ENCODE assay signal across 1 cellular context in genomic region chr1:205326812-205327466, GRCh38.
TF ChIP-seq lines count a peak whose summit lies in the region.

No MANE protein-coding gene starts in this region.

TF ChIP-seq in K562, 482 proteins besides CTCF, POLR2A, EP300 and RAD21 (continued from another document and continues in another):
- no peak for TF ChIP-seq ETS1 (conservative IDR thresholded peaks at IDR 0.05; ENCODE audit: control insufficient read depth, low read depth, low read length)
- peak; percentile 78 for TF ChIP-seq CBFA2T2 (conservative IDR thresholded peaks at IDR 0.05)
- no peak for TF ChIP-seq ZNF398 (CRISPR knock-in tag; IDR thresholded peaks at IDR 0.05)
- no peak for TF ChIP-seq PHB (CRISPR knock-in tag; IDR thresholded peaks at IDR 0.05)
- no peak for TF ChIP-seq ELK1 (CRISPR knock-in tag; IDR thresholded peaks at IDR 0.05)
- TF ChIP-seq, protein P1, sequence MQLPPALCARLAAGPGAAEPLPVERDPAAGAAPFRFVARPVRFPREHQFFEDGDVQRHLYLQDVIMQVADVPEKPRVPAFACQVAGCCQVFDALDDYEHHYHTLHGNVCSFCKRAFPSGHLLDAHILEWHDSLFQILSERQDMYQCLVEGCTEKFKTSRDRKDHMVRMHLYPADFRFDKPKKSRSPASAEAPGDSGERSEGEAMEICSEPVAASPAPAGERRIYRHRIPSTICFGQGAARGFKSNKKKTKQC (CRISPR knock-in tag; IDR thresholded peaks at IDR 0.05): 0 out of 2 replicates have a peak, but pooled peaks have one; percentile 39
- TF ChIP-seq HNRNPUL1 (IDR thresholded peaks at IDR 0.05; ENCODE audit: low read length): no peak
- no peak for TF ChIP-seq ZNF551 (CRISPR knock-in tag; IDR thresholded peaks at IDR 0.05)
- TF ChIP-seq KDM2B (CRISPR knock-in tag; IDR thresholded peaks at IDR 0.05): 0 out of 2 replicates have a peak, but pooled peaks have one; percentile 9
- peak; percentile 46; the same call in 1 of the 2 replicates for TF ChIP-seq SMARCA4 (IDR thresholded peaks at IDR 0.05)
- TF ChIP-seq SMAD4 (CRISPR knock-in tag; conservative IDR thresholded peaks at IDR 0.05): peak; percentile 86
- TF ChIP-seq NELFE (IDR thresholded peaks at IDR 0.05; ENCODE audit: insufficient read depth, insufficient read length): no peak
- TF ChIP-seq HNRNPLL (IDR thresholded peaks at IDR 0.05; ENCODE audit: low read depth, low read length, poor library complexity, severe bottlenecking): no peak
- TF ChIP-seq NR2C1 (IDR thresholded peaks at IDR 0.05): no peak
- TF ChIP-seq NR2C1 (tag; IDR thresholded peaks at IDR 0.05): peak; percentile 58; the same call in 1 of the 2 replicates
- TF ChIP-seq, protein P2, sequence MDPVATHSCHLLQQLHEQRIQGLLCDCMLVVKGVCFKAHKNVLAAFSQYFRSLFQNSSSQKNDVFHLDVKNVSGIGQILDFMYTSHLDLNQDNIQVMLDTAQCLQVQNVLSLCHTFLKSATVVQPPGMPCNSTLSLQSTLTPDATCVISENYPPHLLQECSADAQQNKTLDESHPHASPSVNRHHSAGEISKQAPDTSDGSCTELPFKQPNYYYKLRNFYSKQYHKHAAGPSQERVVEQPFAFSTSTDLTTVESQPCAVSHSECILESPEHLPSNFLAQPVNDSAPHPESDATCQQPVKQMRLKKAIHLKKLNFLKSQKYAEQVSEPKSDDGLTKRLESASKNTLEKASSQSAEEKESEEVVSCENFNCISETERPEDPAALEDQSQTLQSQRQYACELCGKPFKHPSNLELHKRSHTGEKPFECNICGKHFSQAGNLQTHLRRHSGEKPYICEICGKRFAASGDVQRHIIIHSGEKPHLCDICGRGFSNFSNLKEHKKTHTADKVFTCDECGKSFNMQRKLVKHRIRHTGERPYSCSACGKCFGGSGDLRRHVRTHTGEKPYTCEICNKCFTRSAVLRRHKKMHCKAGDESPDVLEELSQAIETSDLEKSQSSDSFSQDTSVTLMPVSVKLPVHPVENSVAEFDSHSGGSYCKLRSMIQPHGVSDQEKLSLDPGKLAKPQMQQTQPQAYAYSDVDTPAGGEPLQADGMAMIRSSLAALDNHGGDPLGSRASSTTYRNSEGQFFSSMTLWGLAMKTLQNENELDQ (CRISPR knock-in tag; IDR thresholded peaks at IDR 0.05; ENCODE audit: borderline replicate concordance): no peak
- TF ChIP-seq MAZ (CRISPR knock-in tag; conservative IDR thresholded peaks at IDR 0.05 in 1 of 2, IDR thresholded peaks at IDR 0.05 in 1 of 2): peak in 1 of 2 experiments; percentile 79; a peak in 2 of 4 replicates
- no peak for TF ChIP-seq EWSR1 (IDR thresholded peaks at IDR 0.05; ENCODE audit: borderline replicate concordance, low read depth, partially characterized antibody)
- no peak for TF ChIP-seq HDAC3 (IDR thresholded peaks at IDR 0.05; ENCODE audit: borderline replicate concordance, partially characterized antibody)
- no peak for TF ChIP-seq SIN3A (IDR thresholded peaks at IDR 0.05; ENCODE audit: borderline replicate concordance in 2 of 2, control insufficient read depth in 1 of 2, low read depth in 2 of 2, low read length in 2 of 2)
- TF ChIP-seq POLR2AphosphoS2 (IDR thresholded peaks at IDR 0.05; ENCODE audit: low read length): no peak
- no peak for TF ChIP-seq CBX2 (IDR thresholded peaks at IDR 0.05; ENCODE audit: insufficient read depth, low read length, poor library complexity, severe bottlenecking)
- TF ChIP-seq SRSF3 (IDR thresholded peaks at IDR 0.05; ENCODE audit: insufficient read depth, low read length): no peak
- TF ChIP-seq HMBOX1 (IDR thresholded peaks at IDR 0.05): no peak
- peak; percentile 88 for TF ChIP-seq KLF16 (IDR thresholded peaks at IDR 0.05)
- TF ChIP-seq XRCC5 (IDR thresholded peaks at IDR 0.05; ENCODE audit: low read depth, low read length): no peak
- no peak for TF ChIP-seq HDAC8 (tag; IDR thresholded peaks at IDR 0.05)
- TF ChIP-seq KLF10 (CRISPR knock-in tag; IDR thresholded peaks at IDR 0.05): no peak
- no peak for TF ChIP-seq ZNF184 (CRISPR knock-in tag; IDR thresholded peaks at IDR 0.05)
- TF ChIP-seq NUFIP1 (IDR thresholded peaks at IDR 0.05; ENCODE audit: partially characterized antibody): no peak
- no peak for TF ChIP-seq ASH1L (IDR thresholded peaks at IDR 0.05; ENCODE audit: borderline replicate concordance, low read depth, partially characterized antibody)
- TF ChIP-seq TAF1 (IDR thresholded peaks at IDR 0.05; ENCODE audit: control insufficient read depth, extremely low read depth, insufficient read depth, low read length, severe bottlenecking): no peak
- no peak; the same call in 1 of the 2 replicates for TF ChIP-seq HDAC2 (IDR thresholded peaks at IDR 0.05)
- no peak for TF ChIP-seq PATZ1 (CRISPR knock-in tag; IDR thresholded peaks at IDR 0.05; ENCODE audit: borderline replicate concordance)
- no peak for TF ChIP-seq HSF4 (CRISPR knock-in tag; IDR thresholded peaks at IDR 0.05; ENCODE audit: borderline replicate concordance)
- TF ChIP-seq RBM15 (IDR thresholded peaks at IDR 0.05; ENCODE audit: insufficient read depth, low read length): no peak
- TF ChIP-seq E2F3 (CRISPR knock-in tag; IDR thresholded peaks at IDR 0.05): no peak
- no peak for TF ChIP-seq BACH1 (tag; IDR thresholded peaks at IDR 0.05)
- TF ChIP-seq, protein P3, sequence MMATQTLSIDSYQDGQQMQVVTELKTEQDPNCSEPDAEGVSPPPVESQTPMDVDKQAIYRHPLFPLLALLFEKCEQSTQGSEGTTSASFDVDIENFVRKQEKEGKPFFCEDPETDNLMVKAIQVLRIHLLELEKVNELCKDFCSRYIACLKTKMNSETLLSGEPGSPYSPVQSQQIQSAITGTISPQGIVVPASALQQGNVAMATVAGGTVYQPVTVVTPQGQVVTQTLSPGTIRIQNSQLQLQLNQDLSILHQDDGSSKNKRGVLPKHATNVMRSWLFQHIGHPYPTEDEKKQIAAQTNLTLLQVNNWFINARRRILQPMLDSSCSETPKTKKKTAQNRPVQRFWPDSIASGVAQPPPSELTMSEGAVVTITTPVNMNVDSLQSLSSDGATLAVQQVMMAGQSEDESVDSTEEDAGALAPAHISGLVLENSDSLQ (IDR thresholded peaks at IDR 0.05): 0 out of 2 replicates have a peak, but pooled peaks have one; percentile 9
- no peak for TF ChIP-seq C11orf30 (IDR thresholded peaks at IDR 0.05; ENCODE audit: low read depth)
- TF ChIP-seq SNRNP70 (optimal IDR thresholded peaks at IDR 0.05; ENCODE audit: low read depth, low read length): no peak
- TF ChIP-seq PTRF (tag; IDR thresholded peaks at IDR 0.05): no peak
- TF ChIP-seq PBX2 (CRISPR knock-in tag; IDR thresholded peaks at IDR 0.05; ENCODE audit: low read depth): no peak
- no peak for TF ChIP-seq PBX2 (tag; conservative IDR thresholded peaks at IDR 0.05; ENCODE audit: low read depth)
- no peak for TF ChIP-seq MYNN (IDR thresholded peaks at IDR 0.05)
- no peak for TF ChIP-seq MYNN (CRISPR knock-in tag; IDR thresholded peaks at IDR 0.05)
- no peak for TF ChIP-seq MCM3 (IDR thresholded peaks at IDR 0.05)
- TF ChIP-seq THRA (IDR thresholded peaks at IDR 0.05): no peak
- no peak for TF ChIP-seq SLC30A9 (CRISPR knock-in tag; IDR thresholded peaks at IDR 0.05)
- no peak for TF ChIP-seq IFI16 (CRISPR knock-in tag; IDR thresholded peaks at IDR 0.05)
